11 cellular contexts compared by ENCODE assay signal in the genomic region with DNA sequence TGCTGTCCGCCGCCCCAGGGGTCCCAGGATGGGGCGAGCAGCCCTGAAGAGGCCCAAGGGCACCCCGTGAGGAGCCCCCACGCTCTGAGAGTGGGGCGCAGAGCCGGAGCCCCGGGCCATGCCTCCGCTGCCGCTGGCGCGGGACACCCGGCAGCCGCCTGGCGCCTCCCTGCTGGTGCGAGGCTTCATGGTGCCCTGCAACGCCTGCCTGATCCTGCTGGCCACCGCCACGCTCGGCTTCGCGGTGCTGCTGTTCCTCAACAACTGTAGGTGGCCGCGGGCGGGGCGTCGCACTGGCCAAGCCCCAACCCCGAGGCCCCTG. TPM values are rescaled to one million over a fixed set of nuclear protein-coding genes. Genes with fewer than 3 reads are reported as not detected.
DNase-seq lines count a peak whose midpoint lies in the region; ATAC-seq and TF ChIP-seq lines count a peak whose summit lies in the region.
"Had no signal": no experiment of that assay in that cellular context is flagged by ENCODE, and none has a peak within 500 bp of the region (broad histone marks: within the 10 kb centered on the region; RNA-seq: fewer than 3 reads in every experiment).

No MANE protein-coding gene starts in this region.

- H3K4me3 Mint-ChIP-seq in activated CD4-positive, alpha-beta T cell treated with anti-CD3 and anti-CD28 coated beads for 36 hours: peak overlapping the region; percentile 46
- H3K4me3 Mint-ChIP-seq in activated naive CD8-positive, alpha-beta T cell treated with anti-CD3 and anti-CD28 coated beads, Interleukin-2, amount 50 U/mL, for 24 hours: peak overlapping the region; percentile 53

- no peak overlapping the region for H3K27ac ChIP-seq in psoas muscle
- H3K27ac ChIP-seq: colonic mucosa, Peyer's patch had no signal

- no peaks in the 10 kb centered on the region for H3K36me3 Mint-ChIP-seq in activated CD4-positive, alpha-beta T cell treated with anti-CD3 and anti-CD28 coated beads for 36 hours (ENCODE audit: low read depth)
- H3K36me3 Mint-ChIP-seq in activated naive CD8-positive, alpha-beta T cell treated with anti-CD3 and anti-CD28 coated beads, Interleukin-2, amount 50 U/mL, for 24 hours (ENCODE audit: low read depth): no peaks in the 10 kb centered on the region

- peaks cover 27% of the 10 kb centered on the region for H3K27me3 Mint-ChIP-seq in activated CD4-positive, alpha-beta T cell treated with anti-CD3 and anti-CD28 coated beads for 36 hours
- H3K27me3 Mint-ChIP-seq in activated naive CD8-positive, alpha-beta T cell treated with anti-CD3 and anti-CD28 coated beads, Interleukin-2, amount 50 U/mL, for 24 hours: peaks cover 13% of the 10 kb centered on the region

- peaks cover 11% of the 10 kb centered on the region for H3K4me1 ChIP-seq in psoas muscle

- 42 to 69% (median 54%) methylated on average over 16 to 28 of the region's 28 CpGs for WGBS in psoas muscle, 3 donors

- H3K4me3 ChIP-seq in psoas muscle: peak overlapping the region; percentile 54

- CTCF ChIA-PET in activated CD4-positive, alpha-beta T cell treated with anti-CD3 and anti-CD28 coated beads for 36 hours (lab: Charles Lee): interaction anchor here (1.3 kb wide), 1 partner anchor 216 kb away, joined by 5 read pairs; no protein-coding TSS in a partner anchor

- H3K27ac Mint-ChIP-seq in activated CD4-positive, alpha-beta T cell treated with anti-CD3 and anti-CD28 coated beads for 36 hours: no peak overlapping the region
- H3K27ac Mint-ChIP-seq in activated naive CD8-positive, alpha-beta T cell treated with anti-CD3 and anti-CD28 coated beads, Interleukin-2, amount 50 U/mL, for 24 hours: no peak overlapping the region

- POLR2A ChIA-PET in activated CD4-positive, alpha-beta T cell treated with anti-CD3 and anti-CD28 coated beads for 36 hours (lab: Charles Lee): no interaction called here

- no peaks in the 10 kb centered on the region for H3K9me3 Mint-ChIP-seq in activated CD4-positive, alpha-beta T cell treated with anti-CD3 and anti-CD28 coated beads for 36 hours (ENCODE audit: low read depth)
- no peaks in the 10 kb centered on the region for H3K9me3 Mint-ChIP-seq in activated naive CD8-positive, alpha-beta T cell treated with anti-CD3 and anti-CD28 coated beads, Interleukin-2, amount 50 U/mL, for 24 hours

- DNase-seq in activated CD4-positive, alpha-beta T cell treated with anti-CD3 and anti-CD28 coated beads for 36 hours: peak; percentile 53
- DNase-seq in activated CD4-positive, alpha-beta T cell treated with anti-CD3 and anti-CD28 coated beads for 1 hour: no peak
- no peak for DNase-seq in activated naive CD8-positive, alpha-beta T cell treated with anti-CD3 and anti-CD28 coated beads, Interleukin-2, amount 50 U/mL, for 24 hours
- DNase-seq in psoas muscle: no peak
- no peak for DNase-seq in ecto neural progenitor cell (ENCODE audit: low spot score)
- DNase-seq: colonic mucosa, Peyer's patch had no signal

- no peak for TF ChIP-seq CTCF in psoas muscle (IDR thresholded peaks at IDR 0.05)

- intact Hi-C loops in activated CD4-positive, alpha-beta T cell treated with anti-CD3 and anti-CD28 coated beads for 36 hours (cut with DNase I, micrococcal nuclease): loop anchor here in 1 of 2 experiments (10.0 kb wide), 2 partner anchors 50 to 270 kb away; a partner anchor contains a TSS
- intact Hi-C loops in psoas muscle (cut with DNase I): loop anchor here (5.0 to 10.0 kb wide), 3 partner anchors 220 to 258 kb away; a partner anchor contains a TSS

- H3K9me3 ChIP-seq in psoas muscle: no peaks in the 10 kb centered on the region
- H3K9me3 ChIP-seq: colonic mucosa, Peyer's patch had no signal

- H3K36me3 ChIP-seq in psoas muscle (ENCODE audit: insufficient read depth in 1 of 2, low read depth in 1 of 2): no peaks in the 10 kb centered on the region
- H3K36me3 ChIP-seq: colonic mucosa, Peyer's patch had no signal

- H3K27me3 ChIP-seq in psoas muscle (ENCODE audit: insufficient read depth in 3 of 3, low read length in 2 of 3): peaks cover 0 to 72% (median 14%) of the 10 kb centered on the region in 3 donors

- H3K4me1 Mint-ChIP-seq in activated CD4-positive, alpha-beta T cell treated with anti-CD3 and anti-CD28 coated beads for 36 hours: peaks cover 16% of the 10 kb centered on the region
- H3K4me1 Mint-ChIP-seq in activated naive CD8-positive, alpha-beta T cell treated with anti-CD3 and anti-CD28 coated beads, Interleukin-2, amount 50 U/mL, for 24 hours: peaks cover 18% of the 10 kb centered on the region

- no peak for ATAC-seq in activated CD4-positive, alpha-beta T cell treated with anti-CD3 and anti-CD28 coated beads for 36 hours
- ATAC-seq in activated naive CD8-positive, alpha-beta T cell treated with anti-CD3 and anti-CD28 coated beads, Interleukin-2, amount 50 U/mL, for 24 hours: no peak
- peak in 1 of 4 donors; percentile 16 for ATAC-seq in psoas muscle
- no peak for ATAC-seq in GM19023 (IDR thresholded peaks at IDR 0.05; ENCODE audit: unreplicated experiment)

RNA-seq across cellular contexts. Expression of a gene that starts 14.5 kb away (rescaled TPM):
- total RNA-seq in activated CD4-positive, alpha-beta T cell treated with anti-CD3 and anti-CD28 coated beads for 36 hours: 10 to 100 TPM; 22.7 to 24.4 TPM
- total RNA-seq in psoas muscle: 1 to 10 TPM; 3.4 to 5.4 (median 4.6) TPM
- 1 to 10 TPM; 1.3 to 3.0 (median 1.4) TPM for polyA plus RNA-seq in psoas muscle

RNA-seq across cellular contexts. Expression of a gene that starts 21.1 kb away (rescaled TPM):
- total RNA-seq in activated CD4-positive, alpha-beta T cell treated with anti-CD3 and anti-CD28 coated beads for 36 hours: 10 to 100 TPM; 30.5 to 51.7 TPM
- 10 to 100 TPM in 1 of 4 donors, 1 to 10 TPM in 3; 2.9 to 12.4 (median 8.1) TPM for total RNA-seq in psoas muscle
- polyA plus RNA-seq in psoas muscle: 10 to 100 TPM; 13.3 to 22.1 (median 17.1) TPM

RNA-seq across cellular contexts. Expression of a gene that starts 34.5 kb away (rescaled TPM):
- 1 to 10 TPM; 3.5 to 4.2 TPM for total RNA-seq in activated CD4-positive, alpha-beta T cell treated with anti-CD3 and anti-CD28 coated beads for 36 hours
- 10 to 100 TPM in 3 of 4 donors, 1 to 10 TPM in 1; 7.2 to 21.8 (median 12.6) TPM for total RNA-seq in psoas muscle
- polyA plus RNA-seq in psoas muscle: 10 to 100 TPM in 1 of 3 donors, 1 to 10 TPM in 2; 2.3 to 20.2 (median 5.4) TPM

RNA-seq across cellular contexts. Expression of a gene that starts 39.7 kb away (rescaled TPM):
- not detected for total RNA-seq in activated CD4-positive, alpha-beta T cell treated with anti-CD3 and anti-CD28 coated beads for 36 hours
- total RNA-seq in psoas muscle: not detected
- not detected for polyA plus RNA-seq in psoas muscle
- total RNA-seq: M059J, posterior vena cava had no signal
- polyA plus RNA-seq: AG04450 had no signal

RNA-seq across cellular contexts. Expression of a gene that starts 52.5 kb away (rescaled TPM):
- not detected for total RNA-seq in activated CD4-positive, alpha-beta T cell treated with anti-CD3 and anti-CD28 coated beads for 36 hours
- 100 to 1,000 TPM in 2 of 4 donors, 10 to 100 TPM in 2; 13.9 to 249 (median 109) TPM for total RNA-seq in psoas muscle
- polyA plus RNA-seq in psoas muscle: 100 to 1,000 TPM in 1 of 3 donors, 10 to 100 TPM in 2; 38.1 to 239 (median 58.5) TPM
- total RNA-seq: colonic mucosa had no signal
- polyA plus RNA-seq: AG04450 had no signal
